ENCODE assay signal across 9 cellular contexts in the genomic region with DNA sequence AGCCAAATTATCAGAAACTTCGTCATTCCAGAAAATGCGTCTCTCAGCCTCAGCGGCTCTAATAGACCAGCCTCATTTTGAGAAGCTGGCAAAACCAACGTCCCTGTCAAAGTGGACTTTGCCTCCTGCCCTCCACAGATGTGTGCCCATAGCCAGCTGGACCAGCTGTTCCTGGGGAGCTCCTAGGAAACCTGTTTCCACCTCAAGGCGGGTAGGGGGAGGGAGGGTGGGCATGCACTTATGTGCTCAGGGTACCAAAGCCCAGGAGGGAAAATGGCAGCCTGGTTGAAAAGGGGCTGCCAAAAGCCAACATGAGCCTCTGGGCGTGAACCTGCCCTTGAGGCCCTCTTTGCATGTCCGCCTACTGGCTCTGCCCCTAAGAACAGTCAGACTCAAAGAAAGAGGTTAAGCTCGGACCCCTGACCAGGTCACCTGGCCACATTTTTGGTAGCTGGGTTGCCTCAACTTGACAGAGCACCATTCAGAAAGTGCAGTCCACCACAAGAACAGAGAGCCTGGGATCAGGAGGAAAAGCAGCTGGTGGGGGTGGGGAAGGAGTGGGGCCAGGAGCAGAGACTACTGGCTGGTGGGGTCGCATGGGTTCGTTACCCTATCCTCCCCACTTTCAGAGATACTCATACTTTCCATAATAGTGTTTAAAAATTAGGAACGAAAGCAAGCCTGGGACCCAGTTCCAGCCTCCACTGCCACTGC. TPM values are rescaled to one million over a fixed set of nuclear protein-coding genes. Genes with fewer than 3 reads are reported as not detected.
DNase-seq lines count a peak whose midpoint lies in the region; ATAC-seq and TF ChIP-seq lines count a peak whose summit lies in the region.
"Had no signal": no experiment of that assay in that cellular context is flagged by ENCODE, and none has a peak within 500 bp of the region (broad histone marks: within the 10 kb centered on the region; RNA-seq: fewer than 3 reads in every experiment).

No MANE protein-coding gene starts in this region.

- ATAC-seq in RWPE2 (ENCODE audit: low read depth) (no peak), GM19035 (IDR thresholded peaks at IDR 0.05; ENCODE audit: unreplicated experiment) (no peak)

- CTCF ChIA-PET in GM10248 (lab: Yijun Ruan, JAX) = interaction anchor here (1.0 to 2.6 kb wide), 3 partner anchors 19 to 27 kb away, joined by 3 to 9 read pairs (median 4); no protein-coding TSS in a partner anchor

- intact Hi-C loops in esophagus squamous epithelium (cut with DNase I) = no loop called here

- H3K4me1 ChIP-seq in RWPE2 (ENCODE audit: insufficient read depth, poor library complexity, severe bottlenecking) (peaks cover 33% of the 10 kb centered on the region), esophagus squamous epithelium (peaks cover 43 to 84% (median 52%) of the 10 kb centered on the region in 3 donors), urinary bladder (ENCODE audit: insufficient read depth) (no peaks in the 10 kb centered on the region)

- H3K27ac ChIP-seq in RWPE2 (ENCODE audit: poor library complexity, severe bottlenecking) (peak overlapping the region; percentile 85), esophagus squamous epithelium (peak overlapping the region; percentile 94 to 99 (median 98)), urinary bladder (ENCODE audit: low read depth) (peak overlapping the region; percentile 45)
- H3K27ac ChIP-seq: foreskin keratinocyte had no signal

- no peak for TF ChIP-seq POLR2A in esophagus squamous epithelium (IDR thresholded peaks at IDR 0.05)

- 59% methylated on average over 7 to 10 of the region's 11 CpGs for WGBS in esophagus squamous epithelium, 2 donors
- WGBS in urinary bladder = 70% methylated on average over 11 of the region's 11 CpGs

- peak overlapping the region; percentile 85 for H3K4me3 Mint-ChIP-seq in neural crest cell

- no peaks in the 10 kb centered on the region for H3K27me3 Mint-ChIP-seq in neural crest cell (ENCODE audit: low read depth)
- H3K27me3 Mint-ChIP-seq: naive B cell had no signal

- H3K4me3 ChIP-seq in RWPE2 (ENCODE audit: severe bottlenecking) = no peak overlapping the region
- peak overlapping the region in 2 of 4 donors; percentile 15 to 97 for H3K4me3 ChIP-seq in esophagus squamous epithelium
- H3K4me3 ChIP-seq in urinary bladder (ENCODE audit: low read depth, low read length) = no peak overlapping the region

- peaks cover 50% of the 10 kb centered on the region for H3K4me1 Mint-ChIP-seq in neural crest cell

- POLR2A ChIA-PET in GM10248 (lab: Yijun Ruan, JAX) = no interaction called here

- H3K9me3 Mint-ChIP-seq in neural crest cell = no peaks in the 10 kb centered on the region
- H3K9me3 Mint-ChIP-seq: naive B cell had no signal

- no peaks in the 10 kb centered on the region for H3K36me3 ChIP-seq in RWPE2 (ENCODE audit: low read depth)
- peaks cover 0 to 4% (median 0%) of the 10 kb centered on the region in 3 donors for H3K36me3 ChIP-seq in esophagus squamous epithelium
- no peaks in the 10 kb centered on the region for H3K36me3 ChIP-seq in urinary bladder (ENCODE audit: insufficient read depth)

- no peak for DNase-seq in RWPE2 (ENCODE audit: low spot score)
- DNase-seq in esophagus squamous epithelium (lab: John Stamatoyannopoulos, UW) = no peak
- DNase-seq in neural crest cell (ENCODE audit: low read depth, low spot score) = no peak
- no peak for DNase-seq in NCI-H345 (lab: John Stamatoyannopoulos, UW)
- DNase-seq in GM10248 (ENCODE audit: extremely low spot score) = no peak
- DNase-seq: naive B cell had no signal

- H3K27ac Mint-ChIP-seq in neural crest cell (ENCODE audit: unreplicated experiment) = no peak overlapping the region
- H3K27ac Mint-ChIP-seq: naive B cell had no signal

- H3K27me3 ChIP-seq in RWPE2 (ENCODE audit: insufficient read depth, poor library complexity, severe bottlenecking) = no peaks in the 10 kb centered on the region
- H3K27me3 ChIP-seq in esophagus squamous epithelium = no peaks in the 10 kb centered on the region
- H3K27me3 ChIP-seq: foreskin keratinocyte had no signal

- TF ChIP-seq CTCF in RWPE2 (IDR thresholded peaks at IDR 0.05; ENCODE audit: poor library complexity, severe bottlenecking) (no peak), esophagus squamous epithelium (IDR thresholded peaks at IDR 0.05) (no peak), neural crest cell (conservative IDR thresholded peaks at IDR 0.05) (no peak), GM10248 (IDR thresholded peaks at IDR 0.05; ENCODE audit: control extremely low read depth, extremely low read depth, low read depth, missing control alignments) (no peak)

- H3K36me3 Mint-ChIP-seq in neural crest cell (ENCODE audit: low read depth) = no peaks in the 10 kb centered on the region
- H3K36me3 Mint-ChIP-seq: naive B cell had no signal

- no peaks in the 10 kb centered on the region for H3K9me3 ChIP-seq in RWPE2 (ENCODE audit: severe bottlenecking)
- H3K9me3 ChIP-seq in esophagus squamous epithelium = no peaks in the 10 kb centered on the region

RNA-seq across cellular contexts. Expression of a gene that starts 3.5 kb away (rescaled TPM):
- total RNA-seq in esophagus squamous epithelium = 10 to 100 TPM in 2 of 4 donors, 1 to 10 TPM in 2; 6.2 to 28.0 (median 12.0) TPM
- total RNA-seq in neural crest cell = 8.6 TPM in 2 replicates
- 7.5 TPM for total RNA-seq in urinary bladder
- 8.8 TPM for polyA plus RNA-seq in urinary bladder

RNA-seq across cellular contexts. Expression of a gene that starts 35.4 kb away (rescaled TPM):
- 10 to 100 TPM in 1 of 4 donors, 1 to 10 TPM in 3; 5.4 to 13.5 (median 9.8) TPM for total RNA-seq in esophagus squamous epithelium
- 19.3 and 20.7 TPM in 2 replicates for total RNA-seq in neural crest cell
- total RNA-seq in urinary bladder = 9.6 TPM
- polyA plus RNA-seq in urinary bladder = 13.6 TPM

RNA-seq across cellular contexts. Expression of a gene that starts 45.1 kb away (rescaled TPM):
- total RNA-seq in esophagus squamous epithelium (1 to 10 TPM; 3.1 to 5.1 (median 4.2) TPM), neural crest cell (143 and 152 TPM in 2 replicates), urinary bladder (3.0 TPM)
- polyA plus RNA-seq in urinary bladder = 6.5 TPM

Comparison
In these comparisons a context has a peak if more than half of its experiments do, and no peak if none do; other contexts are left out.
1. H3K27ac ChIP-seq: peak in every context shown above with its lines; median percentile 98 in esophagus squamous epithelium; 85 in RWPE2; 45 in urinary bladder.
2. RNA of a gene that starts 45.1 kb away (total RNA-seq): 143 to 152 TPM in neural crest cell; 3.1 to 5.1 TPM in esophagus squamous epithelium and 3.0 TPM in urinary bladder (single experiment); every median in the first group is over 10 times any median in the second.